ENCODE assay signal across 22 cellular contexts in genomic region chr1:162200096-162200847, GRCh38.
"Had no signal": no experiment of that assay in that cellular context is flagged by ENCODE, and none has a peak within 500 bp of the region (broad histone marks: within the 10 kb centered on the region; RNA-seq: fewer than 3 reads in every experiment).

No MANE protein-coding gene starts in this region.

- H3K9me3 ChIP-seq: left ventricle myocardium inferior, suprapubic skin, upper lobe of left lung had no signal

- H3K4me2 ChIP-seq: hepatocyte, smooth muscle cell had no signal

- H3K27me3 ChIP-seq: hepatocyte, upper lobe of left lung had no signal

- H2AFZ ChIP-seq: hepatocyte had no signal

- ATAC-seq: activated naive CD4-positive, alpha-beta T cell treated with anti-CD3 and anti-CD28 coated beads, Interleukin-2, amount 50 U/mL, for 72 hours; activated T-cell treated with anti-CD3 and anti-CD28 coated beads, Interleukin-2, amount 50 U/mL, for 72 hours; naive thymus-derived CD8-positive, alpha-beta T cell; right cardiac atrium; stimulated activated naive CD8-positive, alpha-beta T cell treated with anti-CD3 and anti-CD28 coated beads, Interleukin-15, Interleukin-2, amounts not matched to agents 100 U/mL and 50 U/mL, for 24 hours; WTC11 had no signal

- DNase-seq: activated CD4-positive, alpha-beta memory T cell treated with anti-CD3 and anti-CD28 coated beads, Interleukin-2, amount 10 ng/mL, durations not matched to agents 7 days and 5 days; activated CD4-positive, alpha-beta T cell treated with anti-CD3 and anti-CD28 coated beads for 4 hours; activated CD8-positive, alpha-beta memory T cell treated with anti-CD3 and anti-CD28 coated beads, Interleukin-2, amount 50 U/mL, for 48 hours; activated gamma-delta T cell; activated T-cell treated with anti-CD3 and anti-CD28 coated beads, Interleukin-2, amount 50 U/mL, for 72 hours; amniotic stem cell; cortex of kidney; effector CD8-positive, alpha-beta T cell; kidney; left ventricle myocardium inferior; naive thymus-derived CD8-positive, alpha-beta T cell; right cardiac atrium; stimulated activated CD4-positive, alpha-beta T cell treated with anti-CD3 and anti-CD28 coated beads, Interleukin-4, amount 100 ng/mL, for 4 hours; stimulated activated CD8-positive, alpha-beta memory T cell treated with anti-CD3 and anti-CD28 coated beads, Interleukin-4, amount 100 ng/mL, for 48 hours; stimulated activated naive CD8-positive, alpha-beta T cell treated with anti-CD3 and anti-CD28 coated beads, Interleukin-15, Interleukin-2, amounts not matched to agents 100 U/mL and 50 U/mL, for 24 hours; upper lobe of left lung had no signal

- H3K36me3 ChIP-seq: left ventricle myocardium inferior, suprapubic skin, upper lobe of left lung had no signal

- H3K27ac ChIP-seq: epithelial cell of prostate, hepatocyte, left ventricle myocardium inferior, suprapubic skin, upper lobe of left lung had no signal

- H3K4me3 ChIP-seq: hepatocyte, left ventricle myocardium inferior, smooth muscle cell, suprapubic skin, upper lobe of left lung had no signal

- H3K4me1 ChIP-seq: suprapubic skin, upper lobe of left lung had no signal
